ENCODE assay signal across 21 cellular contexts in genomic region chr9:81078555-81078954, GRCh38.
"Had no signal": no experiment of that assay in that cellular context is flagged by ENCODE, and none has a peak within 500 bp of the region (broad histone marks: within the 10 kb centered on the region; RNA-seq: fewer than 3 reads in every experiment).

No MANE protein-coding gene starts in this region.

- H3K9ac ChIP-seq: SK-N-SH had no signal

- DNase-seq: KBM-7, MG63, NCI-H1092, NCI-H1105 treated with DMSO at 0.1 percent for 48 hours, NCI-H1417 treated with DMSO at 0.1 percent for 48 hours, NCI-H146, NCI-H1694 treated with DMSO at 0.1 percent for 48 hours, NCI-H1930, NCI-H2081, NCI-H2107, NCI-H2227 treated with DMSO at 0.1 percent for 48 hours, NCI-H524, NCI-H526 treated with DMSO at 0.1 percent for 48 hours, NCI-H748 treated with DMSO at 0.1 percent for 48 hours, RPMI8226, SHP77, SK-N-SH, SW 1271, T-cell had no signal

- H3K36me3 Mint-ChIP-seq: T-cell had no signal

- H3K27me3 ChIP-seq: MG63 had no signal

- H3K4me3 ChIP-seq: MG63 had no signal

- H3K4me2 ChIP-seq: SK-N-SH had no signal

- H3K4me3 Mint-ChIP-seq: IgD-negative memory B cell, T-cell had no signal

- FAIRE-seq: RCC 7860 had no signal

- H3K27me3 Mint-ChIP-seq: IgD-negative memory B cell, T-cell had no signal

- H3K27ac Mint-ChIP-seq: IgD-negative memory B cell, T-cell had no signal

- H3K4me1 Mint-ChIP-seq: IgD-negative memory B cell, T-cell had no signal

- ATAC-seq: T-cell had no signal

- H3K36me3 ChIP-seq: MG63 had no signal

- H3K9me3 ChIP-seq: MG63, SK-N-SH had no signal
